In the genomic region with DNA sequence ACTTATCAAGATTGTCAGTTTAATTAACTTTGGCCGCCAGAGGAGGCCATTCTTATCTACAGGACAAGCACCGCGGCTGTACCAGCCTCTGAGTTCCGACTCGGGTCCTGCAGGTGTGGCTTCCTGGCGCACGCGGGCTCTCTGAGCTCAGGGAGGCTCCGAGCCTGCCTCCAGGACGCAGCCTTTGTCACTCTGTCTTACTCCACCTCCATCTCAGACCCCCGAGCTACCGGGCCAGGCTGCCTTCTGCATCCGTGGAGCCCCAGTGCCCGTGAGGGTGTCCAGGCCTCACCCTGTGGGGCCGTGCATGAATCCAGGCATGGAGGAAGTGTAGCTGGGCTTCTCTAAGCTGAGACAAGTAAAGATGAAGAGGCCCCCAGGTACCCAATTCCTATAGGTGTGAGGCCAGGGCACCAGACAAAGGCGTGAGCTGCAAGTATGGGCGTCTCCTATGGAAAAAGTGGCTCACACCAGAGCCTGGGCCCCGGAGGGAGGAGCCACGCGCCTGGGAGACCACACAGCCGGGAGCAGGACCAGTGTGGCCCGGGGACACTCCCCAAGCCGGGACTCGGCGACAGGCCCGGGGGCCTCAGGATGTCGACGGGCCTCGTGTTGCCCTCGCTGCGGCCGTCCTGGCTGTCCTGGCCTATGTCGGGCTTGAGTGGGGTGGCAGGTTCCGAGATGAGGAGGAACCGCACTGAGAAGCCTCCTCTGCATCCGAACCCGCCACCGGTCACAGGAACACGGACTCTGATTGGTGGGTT, we compare ENCODE assay signal across 12 cellular contexts. TPM values are rescaled to one million over a fixed set of nuclear protein-coding genes. Genes with fewer than 3 reads are reported as not detected.
A peak's percentile ranks its signal among the peaks of the same experiment; 100 is the strongest.
DNase-seq lines count a peak whose midpoint lies in the region; ATAC-seq and TF ChIP-seq lines count a peak whose summit lies in the region.
"Had no signal": no experiment of that assay in that cellular context is flagged by ENCODE, and none has a peak within 500 bp of the region (broad histone marks: within the 10 kb centered on the region; RNA-seq: fewer than 3 reads in every experiment).

No MANE protein-coding gene starts in this region.

- H3K4me1 Mint-ChIP-seq in natural killer cell = peaks cover 27 to 28% of the 10 kb centered on the region in 2 donors
- peaks cover 11 to 17% of the 10 kb centered on the region in 2 donors for H3K4me1 Mint-ChIP-seq in natural killer cell treated with Interleukin-12 subunit alpha and Interleukin-12 subunit beta and Interleukin-15 and Interleukin-18, amount 100 ng/mL, for 72 hours (ENCODE audit: low read depth in 2 of 2)
- H3K4me1 Mint-ChIP-seq in activated naive CD8-positive, alpha-beta T cell treated with anti-CD3 and anti-CD28 coated beads, Interleukin-2, amount 10 ng/mL, durations not matched to agents 7 days and 5 days = peaks cover 25% of the 10 kb centered on the region

- WGBS in testis, 2 donors = 82% methylated on average over 11 to 39 of the region's 39 CpGs
- WGBS in adrenal gland, 4 donors = 81 to 87% (median 83%) methylated on average over 28 to 39 of the region's 39 CpGs

- TF ChIP-seq CTCF in natural killer cell (IDR thresholded peaks at IDR 0.05) (no peak), thoracic aorta (IDR thresholded peaks at IDR 0.05) (no peak), testis (IDR thresholded peaks at IDR 0.05) (no peak), adrenal gland (IDR thresholded peaks at IDR 0.05) (no peak)

- DNase-seq in natural killer cell (no peak), OCI-M1 (lab: John Stamatoyannopoulos, UW) (peak; percentile 5), thoracic aorta (ENCODE audit: low spot score) (no peak), testis (no peak), adrenal gland (no peak)
- no peak for DNase-seq in natural killer cell treated with Interleukin-12 subunit alpha and Interleukin-12 subunit beta and Interleukin-15 and Interleukin-18, amount 100 ng/mL, for 72 hours (ENCODE audit: low spot score)
- DNase-seq in activated naive CD8-positive, alpha-beta T cell treated with anti-CD3 and anti-CD28 coated beads, Interleukin-2, amount 10 ng/mL, durations not matched to agents 7 days and 5 days = no peak
- DNase-seq: C1 segment of cervical spinal cord; effector CD8-positive, alpha-beta T cell; foreskin fibroblast; NCI-H226; occipital lobe had no signal

- ATAC-seq in natural killer cell (no peak), thoracic aorta (ENCODE audit: insufficient number of reproducible peaks, low FRiP score, low read depth) (no peak)
- ATAC-seq in natural killer cell treated with Interleukin-12 subunit alpha and Interleukin-12 subunit beta and Interleukin-15 and Interleukin-18, amount 100 ng/mL, for 72 hours = no peak
- ATAC-seq in activated naive CD8-positive, alpha-beta T cell treated with anti-CD3 and anti-CD28 coated beads, Interleukin-2, amount 10 ng/mL, durations not matched to agents 7 days and 5 days (ENCODE audit: low read depth) = no peak

- no peaks in the 10 kb centered on the region for H3K36me3 Mint-ChIP-seq in natural killer cell
- H3K36me3 Mint-ChIP-seq in natural killer cell treated with Interleukin-12 subunit alpha and Interleukin-12 subunit beta and Interleukin-15 and Interleukin-18, amount 100 ng/mL, for 72 hours = peaks cover 5% of the 10 kb centered on the region
- peaks cover 6% of the 10 kb centered on the region for H3K36me3 Mint-ChIP-seq in activated naive CD8-positive, alpha-beta T cell treated with anti-CD3 and anti-CD28 coated beads, Interleukin-2, amount 10 ng/mL, durations not matched to agents 7 days and 5 days

- peak overlapping the region; percentile 77 for H3K4me3 Mint-ChIP-seq in natural killer cell
- no peak overlapping the region for H3K4me3 Mint-ChIP-seq in natural killer cell treated with Interleukin-12 subunit alpha and Interleukin-12 subunit beta and Interleukin-15 and Interleukin-18, amount 100 ng/mL, for 72 hours
- H3K4me3 Mint-ChIP-seq in activated naive CD8-positive, alpha-beta T cell treated with anti-CD3 and anti-CD28 coated beads, Interleukin-2, amount 10 ng/mL, durations not matched to agents 7 days and 5 days = peak overlapping the region; percentile 87

- H3K4me3 ChIP-seq in thoracic aorta (peak overlapping the region; percentile 59), testis (no peak overlapping the region), adrenal gland (no peak overlapping the region)

- H3K27me3 ChIP-seq in thoracic aorta (replicated peaks; ENCODE audit: insufficient read depth) (no peaks in the 10 kb centered on the region), testis (no peaks in the 10 kb centered on the region), adrenal gland (no peaks in the 10 kb centered on the region)

- peaks cover 0 to 8% of the 10 kb centered on the region in 2 donors for H3K27me3 Mint-ChIP-seq in natural killer cell (ENCODE audit: low read depth in 2 of 2)
- no peaks in the 10 kb centered on the region for H3K27me3 Mint-ChIP-seq in natural killer cell treated with Interleukin-12 subunit alpha and Interleukin-12 subunit beta and Interleukin-15 and Interleukin-18, amount 100 ng/mL, for 72 hours
- peaks cover 11% of the 10 kb centered on the region for H3K27me3 Mint-ChIP-seq in activated naive CD8-positive, alpha-beta T cell treated with anti-CD3 and anti-CD28 coated beads, Interleukin-2, amount 10 ng/mL, durations not matched to agents 7 days and 5 days

- peak overlapping the region in 1 of 2 donors; percentile 54 for H3K27ac Mint-ChIP-seq in natural killer cell
- peak overlapping the region in 1 of 2 donors; percentile 77 for H3K27ac Mint-ChIP-seq in natural killer cell treated with Interleukin-12 subunit alpha and Interleukin-12 subunit beta and Interleukin-15 and Interleukin-18, amount 100 ng/mL, for 72 hours
- H3K27ac Mint-ChIP-seq in activated naive CD8-positive, alpha-beta T cell treated with anti-CD3 and anti-CD28 coated beads, Interleukin-2, amount 10 ng/mL, durations not matched to agents 7 days and 5 days = peak overlapping the region; percentile 99

- POLR2A ChIA-PET in activated naive CD8-positive, alpha-beta T cell treated with anti-CD3 and anti-CD28 coated beads, Interleukin-2, amount 10 ng/mL, durations not matched to agents 7 days and 5 days (lab: Charles Lee) = interaction anchor here (0.6 to 2.5 kb wide), 4 partner anchors 8 to 54 kb away, joined by 3 to 9 read pairs (median 6); no protein-coding TSS in a partner anchor

- peaks cover 0 to 6% of the 10 kb centered on the region in 2 donors for H3K9me3 Mint-ChIP-seq in natural killer cell
- no peaks in the 10 kb centered on the region for H3K9me3 Mint-ChIP-seq in natural killer cell treated with Interleukin-12 subunit alpha and Interleukin-12 subunit beta and Interleukin-15 and Interleukin-18, amount 100 ng/mL, for 72 hours
- no peaks in the 10 kb centered on the region for H3K9me3 Mint-ChIP-seq in activated naive CD8-positive, alpha-beta T cell treated with anti-CD3 and anti-CD28 coated beads, Interleukin-2, amount 10 ng/mL, durations not matched to agents 7 days and 5 days

- H3K36me3 ChIP-seq in thoracic aorta (no peaks in the 10 kb centered on the region), testis (ENCODE audit: low read depth, missing control alignments) (no peaks in the 10 kb centered on the region), adrenal gland (replicated peaks in 1 of 2) (no peaks in the 10 kb centered on the region)

- intact Hi-C loops in natural killer cell (cut with micrococcal nuclease) (loop anchor here (5.0 kb wide), 1 partner anchor 35 kb away; no protein-coding TSS in a partner anchor), testis (cut with DNase I; ENCODE audit: low total_unique reads) (no loop called here), adrenal gland (cut with DNase I) (no loop called here)

- H3K27ac ChIP-seq in thoracic aorta = no peak overlapping the region
- no peak overlapping the region for H3K27ac ChIP-seq in testis
- H3K27ac ChIP-seq in adrenal gland = no peak overlapping the region

- no peak for TF ChIP-seq POLR2A in testis (IDR thresholded peaks at IDR 0.05)
- TF ChIP-seq POLR2A in adrenal gland (IDR thresholded peaks at IDR 0.05) = no peak

- H3K4me1 ChIP-seq in thoracic aorta (ENCODE audit: control insufficient read depth in 1 of 2, low read depth in 2 of 2) = peaks cover 6 to 10% of the 10 kb centered on the region in 2 donors
- H3K4me1 ChIP-seq in testis = peaks cover 11% of the 10 kb centered on the region
- H3K4me1 ChIP-seq in adrenal gland (replicated peaks in 1 of 2) = peaks cover 3 to 16% of the 10 kb centered on the region in 2 donors

- H3K9me3 ChIP-seq in thoracic aorta = no peaks in the 10 kb centered on the region
- no peaks in the 10 kb centered on the region for H3K9me3 ChIP-seq in testis
- no peaks in the 10 kb centered on the region for H3K9me3 ChIP-seq in adrenal gland (replicated peaks in 1 of 3)

RNA-seq across cellular contexts. Expression of gene NOC4L, which starts 42.8 kb away (rescaled TPM):
- total RNA-seq in natural killer cell = 10 to 100 TPM; 21.0 to 30.2 (median 21.7) TPM
- total RNA-seq in natural killer cell treated with Interleukin-12 subunit alpha and Interleukin-12 subunit beta and Interleukin-15 and Interleukin-18, amount 100 ng/mL, for 72 hours = 10 to 100 TPM; 28.0 to 48.2 TPM
- total RNA-seq in activated naive CD8-positive, alpha-beta T cell treated with anti-CD3 and anti-CD28 coated beads, Interleukin-2, amount 10 ng/mL, durations not matched to agents 7 days and 5 days = 10 to 100 TPM; 29.3 to 29.4 TPM
- total RNA-seq in thoracic aorta = 1 to 10 TPM; 5.9 to 8.5 TPM
- 10 to 100 TPM; 64.4 to 65.2 TPM for total RNA-seq in testis
- 67.2 TPM for polyA plus RNA-seq in testis (ENCODE audit: insufficient read depth, low read depth, low replicate concordance)
- 10 to 100 TPM in 7 of 8 donors, 1 to 10 TPM in 1; 9.2 to 30.9 (median 17.5) TPM for total RNA-seq in adrenal gland
- 10 to 100 TPM in 2 of 3 donors, 1 to 10 TPM in 1; 4.7 to 51.5 (median 47.7) TPM for polyA plus RNA-seq in adrenal gland

RNA-seq across cellular contexts. Expression of gene DDX51, which starts 42.9 kb away (rescaled TPM):
- 10 to 100 TPM; 39.5 to 55.9 (median 54.2) TPM for total RNA-seq in natural killer cell
- 10 to 100 TPM; 29.5 to 83.7 TPM for total RNA-seq in natural killer cell treated with Interleukin-12 subunit alpha and Interleukin-12 subunit beta and Interleukin-15 and Interleukin-18, amount 100 ng/mL, for 72 hours
- 10 to 100 TPM; 31.9 to 33.5 TPM for total RNA-seq in activated naive CD8-positive, alpha-beta T cell treated with anti-CD3 and anti-CD28 coated beads, Interleukin-2, amount 10 ng/mL, durations not matched to agents 7 days and 5 days
- total RNA-seq in thoracic aorta = 10 to 100 TPM in 1 of 2 donors, 1 to 10 TPM in 1; 9.7 to 24.8 TPM
- 10 to 100 TPM; 29.0 to 32.8 TPM for total RNA-seq in testis
- 18.8 TPM for polyA plus RNA-seq in testis (ENCODE audit: insufficient read depth, low read depth, low replicate concordance)
- 10 to 100 TPM; 10.2 to 22.5 (median 14.3) TPM for total RNA-seq in adrenal gland
- polyA plus RNA-seq in adrenal gland = 10 to 100 TPM in 2 of 3 donors, 1 to 10 TPM in 1; 7.5 to 64.4 (median 29.9) TPM
